In the genomic region with DNA sequence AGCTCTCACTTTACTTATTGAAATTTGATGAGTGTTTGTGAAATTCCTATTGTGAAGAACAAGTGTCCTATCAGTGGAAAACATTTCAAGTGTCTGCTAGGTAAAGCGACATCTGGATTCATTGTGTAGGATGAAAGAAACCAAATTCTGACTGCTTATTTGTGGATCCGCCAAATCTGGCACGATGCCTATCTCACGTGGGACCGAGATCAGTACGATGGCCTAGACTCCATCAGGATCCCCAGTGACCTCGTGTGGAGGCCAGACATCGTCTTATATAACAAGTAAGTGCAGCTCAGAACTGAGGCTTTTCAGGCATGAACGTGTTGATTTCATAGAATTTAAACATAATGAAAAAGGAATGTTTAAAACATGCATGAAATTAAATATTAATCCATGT, we compare ENCODE assay signal across 17 cellular contexts. TPM values are rescaled to one million over a fixed set of nuclear protein-coding genes. Genes with fewer than 3 reads are reported as not detected.
"Had no signal": no experiment of that assay in that cellular context is flagged by ENCODE, and none has a peak within 500 bp of the region (broad histone marks: within the 10 kb centered on the region; RNA-seq: fewer than 3 reads in every experiment).

No MANE protein-coding gene starts in this region.

- DNase-seq: activated CD4-positive, alpha-beta memory T cell treated with anti-CD3 and anti-CD28 coated beads for 36 hours; activated gamma-delta T cell; activated naive CD8-positive, alpha-beta T cell treated with anti-CD3 and anti-CD28 coated beads, Interleukin-2, amount 10 ng/mL, durations not matched to agents 7 days and 5 days; activated T-cell treated with anti-CD3 and anti-CD28 coated beads, Interleukin-2, amount 50 U/mL, for 48 hours; anterior cingulate cortex; cerebellar nuclear complex; dermis blood vessel endothelial cell; erythroblast; kidney; left ventricle myocardium inferior; mesenchymal stem cell; stimulated activated CD4-positive, alpha-beta T cell treated with anti-CD3 and anti-CD28 coated beads, Interleukin-4, amount 100 ng/mL, for 24 hours; stimulated activated naive CD8-positive, alpha-beta T cell treated with anti-CD3 and anti-CD28 coated beads, Interleukin-15, amount 100 ng/mL, for 72 hours; testis had no signal

- ATAC-seq: stimulated activated naive CD8-positive, alpha-beta T cell treated with anti-CD3 and anti-CD28 coated beads, Interleukin-15, amount 100 ng/mL, for 72 hours had no signal

RNA-seq across cellular contexts. Expression of gene CHRNA9, which starts 1.9 kb away (rescaled TPM):
- total RNA-seq: dermis blood vessel endothelial cell, kidney, left ventricle myocardium inferior, neural crest cell, renal cortical epithelial cell, ureter had no signal
